In genomic region chr5:912356-913091, GRCh38 we compare ENCODE assay signal across 1 cellular context.
TF ChIP-seq lines count a peak whose summit lies in the region.

No MANE protein-coding gene starts in this region.

TF ChIP-seq in A549, 52 proteins besides CTCF, POLR2A, EP300 and RAD21 (continued from another document):
- no peak for TF ChIP-seq PHF8 (IDR thresholded peaks at IDR 0.05; ENCODE audit: borderline replicate concordance, low read depth)
- TF ChIP-seq HES2 (IDR thresholded peaks at IDR 0.05) = no peak
- peak; percentile 96 for TF ChIP-seq HOXA7 (CRISPR knock-in tag; IDR thresholded peaks at IDR 0.05)
- no peak for TF ChIP-seq ZC3H11A (IDR thresholded peaks at IDR 0.05)
- 0 out of 2 replicates have a peak, but pooled peaks have one; percentile 42 for TF ChIP-seq MAZ (IDR thresholded peaks at IDR 0.05; ENCODE audit: borderline replicate concordance, low read depth, low read length)
- TF ChIP-seq SREBF2 (IDR thresholded peaks at IDR 0.05) = no peak
- 0 out of 3 replicates have a peak, but pooled peaks have one; percentile 53 for TF ChIP-seq BCL3 (IDR thresholded peaks at IDR 0.05)
- no peak; a peak in 1 of 4 replicates for TF ChIP-seq CEBPB (IDR thresholded peaks at IDR 0.05)
- TF ChIP-seq POLR2AphosphoS2 (conservative IDR thresholded peaks at IDR 0.05; ENCODE audit: low read length) = no peak
- TF ChIP-seq NFE2L2 (conservative IDR thresholded peaks at IDR 0.05; ENCODE audit: low read length) = no peak; the same call in 1 of the 2 replicates
- no peak for TF ChIP-seq HDAC2 (IDR thresholded peaks at IDR 0.05)
- no peak; the same call in 1 of the 2 replicates for TF ChIP-seq PBX3 (IDR thresholded peaks at IDR 0.05)
- TF ChIP-seq FOSL2 (IDR thresholded peaks at IDR 0.05) = peak; percentile 92
- TF ChIP-seq FOSL2 (CRISPR knock-in tag; IDR thresholded peaks at IDR 0.05) = peak; percentile 100
- peak; percentile 93 for TF ChIP-seq JUNB (IDR thresholded peaks at IDR 0.05)
- TF ChIP-seq, protein P1, sequence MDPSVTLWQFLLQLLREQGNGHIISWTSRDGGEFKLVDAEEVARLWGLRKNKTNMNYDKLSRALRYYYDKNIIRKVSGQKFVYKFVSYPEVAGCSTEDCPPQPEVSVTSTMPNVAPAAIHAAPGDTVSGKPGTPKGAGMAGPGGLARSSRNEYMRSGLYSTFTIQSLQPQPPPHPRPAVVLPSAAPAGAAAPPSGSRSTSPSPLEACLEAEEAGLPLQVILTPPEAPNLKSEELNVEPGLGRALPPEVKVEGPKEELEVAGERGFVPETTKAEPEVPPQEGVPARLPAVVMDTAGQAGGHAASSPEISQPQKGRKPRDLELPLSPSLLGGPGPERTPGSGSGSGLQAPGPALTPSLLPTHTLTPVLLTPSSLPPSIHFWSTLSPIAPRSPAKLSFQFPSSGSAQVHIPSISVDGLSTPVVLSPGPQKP (IDR thresholded peaks at IDR 0.05; ENCODE audit: low read depth, low read length) = no peak
- TF ChIP-seq CBX8 (IDR thresholded peaks at IDR 0.05) = no peak
- no peak for TF ChIP-seq RFX5 (IDR thresholded peaks at IDR 0.05)
- TF ChIP-seq EHMT2 (IDR thresholded peaks at IDR 0.05; ENCODE audit: low read depth) = no peak
- TF ChIP-seq HOXB13 (CRISPR knock-in tag; IDR thresholded peaks at IDR 0.05; ENCODE audit: low read depth) = peak; percentile 96
- TF ChIP-seq, protein P2, sequence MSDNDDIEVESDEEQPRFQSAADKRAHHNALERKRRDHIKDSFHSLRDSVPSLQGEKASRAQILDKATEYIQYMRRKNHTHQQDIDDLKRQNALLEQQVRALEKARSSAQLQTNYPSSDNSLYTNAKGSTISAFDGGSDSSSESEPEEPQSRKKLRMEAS (IDR thresholded peaks at IDR 0.05) = peak; percentile 97
- no peak for TF ChIP-seq KDM1A (IDR thresholded peaks at IDR 0.05; ENCODE audit: low read depth)
- no peak for TF ChIP-seq CBX2 (IDR thresholded peaks at IDR 0.05; ENCODE audit: borderline replicate concordance, low read depth)
- TF ChIP-seq RARB (CRISPR knock-in tag; IDR thresholded peaks at IDR 0.05) = peak; percentile 84
- no peak for TF ChIP-seq KDM5A (IDR thresholded peaks at IDR 0.05)
- TF ChIP-seq, protein P3, sequence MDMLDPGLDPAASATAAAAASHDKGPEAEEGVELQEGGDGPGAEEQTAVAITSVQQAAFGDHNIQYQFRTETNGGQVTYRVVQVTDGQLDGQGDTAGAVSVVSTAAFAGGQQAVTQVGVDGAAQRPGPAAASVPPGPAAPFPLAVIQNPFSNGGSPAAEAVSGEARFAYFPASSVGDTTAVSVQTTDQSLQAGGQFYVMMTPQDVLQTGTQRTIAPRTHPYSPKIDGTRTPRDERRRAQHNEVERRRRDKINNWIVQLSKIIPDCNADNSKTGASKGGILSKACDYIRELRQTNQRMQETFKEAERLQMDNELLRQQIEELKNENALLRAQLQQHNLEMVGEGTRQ (IDR thresholded peaks at IDR 0.05) = peak; percentile 85
- peak; percentile 50 for TF ChIP-seq MAFK (IDR thresholded peaks at IDR 0.05; ENCODE audit: partially characterized antibody)
- TF ChIP-seq EHF (CRISPR knock-in tag; IDR thresholded peaks at IDR 0.05) = peak; percentile 91
- peak; percentile 29; the same call in 1 of the 2 replicates for TF ChIP-seq ZSCAN20 (CRISPR knock-in tag; IDR thresholded peaks at IDR 0.05)
- TF ChIP-seq JUN (IDR thresholded peaks at IDR 0.05) = peak in 1 of 2 experiments; percentile 81; a peak in 4 of 5 replicates
- peak; percentile 83 for TF ChIP-seq ATOH8 (CRISPR knock-in tag; IDR thresholded peaks at IDR 0.05; ENCODE audit: low read depth)
- no peak for TF ChIP-seq ESRRA (IDR thresholded peaks at IDR 0.05; ENCODE audit: borderline replicate concordance, low read length)
- TF ChIP-seq HOXB5 (CRISPR knock-in tag; IDR thresholded peaks at IDR 0.05) = peak; percentile 95
- no peak for TF ChIP-seq CHD4 (IDR thresholded peaks at IDR 0.05; ENCODE audit: borderline replicate concordance)
- peak; percentile 74; the same call in 1 of the 2 replicates for TF ChIP-seq HEYL (CRISPR knock-in tag; IDR thresholded peaks at IDR 0.05)
- TF ChIP-seq RCOR1 (IDR thresholded peaks at IDR 0.05; ENCODE audit: low read depth, low read length) = no peak
- TF ChIP-seq RNF2 (IDR thresholded peaks at IDR 0.05; ENCODE audit: borderline replicate concordance, low read depth) = no peak
